29 cellular contexts compared by ENCODE assay signal in the genomic region with DNA sequence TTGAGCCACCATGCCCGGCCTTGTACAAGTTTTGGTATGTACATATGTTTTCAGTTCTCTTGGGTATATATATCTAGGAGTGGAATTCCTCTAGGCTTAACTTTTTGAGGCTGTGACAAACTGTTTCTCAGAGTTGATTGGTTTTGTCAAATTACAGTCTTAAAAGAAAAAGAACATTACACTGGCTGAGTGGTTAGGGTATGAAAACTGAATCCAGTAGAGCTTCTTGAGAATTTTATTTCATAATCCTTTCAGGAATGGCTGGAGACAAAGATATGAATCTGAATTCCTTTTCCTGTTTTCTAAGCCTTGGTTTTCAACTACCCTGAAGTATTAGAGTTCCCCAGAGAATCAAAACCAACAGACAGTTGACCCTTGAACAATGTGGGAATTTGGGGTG.
"Had no signal": no experiment of that assay in that cellular context is flagged by ENCODE, and none has a peak within 500 bp of the region (broad histone marks: within the 10 kb centered on the region; RNA-seq: fewer than 3 reads in every experiment).

No MANE protein-coding gene starts in this region.

- H3K27me3 ChIP-seq: neural progenitor cell, neutrophil, tibial nerve, uterus had no signal

- H3K4me3 Mint-ChIP-seq: immature natural killer cell; mesothelial cell of epicardium; naive B cell; natural killer cell; nephron progenitor cell; neural progenitor cell; stimulated activated memory B cell treated with anti-CD40 and anti-IgM and Interleukin-4, amounts not matched to agents 10 μg/mL and 1 μg/mL and 100 μg/mL, for 72 hours; stimulated activated naive CD8-positive, alpha-beta T cell treated with anti-CD3 and anti-CD28 coated beads, Interleukin-15, amount 100 ng/mL, for 72 hours; type B pancreatic cell had no signal

- H3K27ac Mint-ChIP-seq: mesothelial cell of epicardium; natural killer cell; nephron progenitor cell; neural progenitor cell; stimulated activated memory B cell treated with anti-CD40 and anti-IgM and Interleukin-4, amounts not matched to agents 10 μg/mL and 1 μg/mL and 100 μg/mL, for 72 hours; stimulated activated naive CD8-positive, alpha-beta T cell treated with anti-CD3 and anti-CD28 coated beads, Interleukin-15, amount 100 ng/mL, for 72 hours; type B pancreatic cell had no signal

- H3K4me2 ChIP-seq: neural progenitor cell had no signal

- H3K36me3 Mint-ChIP-seq: naive B cell, natural killer cell had no signal

- H3K9me3 Mint-ChIP-seq: immature natural killer cell; mesothelial cell of epicardium; naive B cell; natural killer cell; nephron progenitor cell; neural progenitor cell; stimulated activated memory B cell treated with anti-CD40 and anti-IgM and Interleukin-4, amounts not matched to agents 10 μg/mL and 1 μg/mL and 100 μg/mL, for 72 hours; stimulated activated naive CD8-positive, alpha-beta T cell treated with anti-CD3 and anti-CD28 coated beads, Interleukin-15, amount 100 ng/mL, for 72 hours; type B pancreatic cell had no signal

- H3K9ac ChIP-seq: neural progenitor cell, parathyroid adenoma had no signal

- H3K36me3 ChIP-seq: neural progenitor cell, neutrophil, uterus had no signal

- H2AFZ ChIP-seq: neural progenitor cell, parathyroid adenoma had no signal

- DNase-seq: hypothalamus; immature natural killer cell; islet precursor cell; left ventricle myocardium inferior; mesendoderm; naive B cell; natural killer cell; nephron progenitor cell; occipital lobe; psoas muscle; right cardiac atrium; small intestine; stimulated activated CD4-positive, alpha-beta T cell treated with anti-CD3 and anti-CD28 coated beads, Interleukin-1b, Interleukin-23, amount 100 ng/mL, for 48 hours; stimulated activated CD4-positive, alpha-beta T cell treated with anti-CD3 and anti-CD28 coated beads, Interleukin-2, amount 100 ng/mL, for 48 hours; stimulated activated CD4-positive, alpha-beta T cell treated with anti-CD3 and anti-CD28 coated beads, Interleukin-4, amount 100 ng/mL, for 4 hours; stimulated activated CD8-positive, alpha-beta memory T cell treated with anti-CD3 and anti-CD28 coated beads, Interleukin-4, amount 100 ng/mL, for 48 hours; stimulated activated naive CD4-positive, alpha-beta T cell treated with Interleukin-2 at 50 U/mL for 16 hours; stimulated activated naive CD8-positive, alpha-beta T cell treated with anti-CD3 and anti-CD28 coated beads, Interleukin-15, amount 100 ng/mL, for 72 hours; substantia nigra; uterus had no signal

- H3K27ac ChIP-seq: left ventricle myocardium inferior, neural progenitor cell, neutrophil, parathyroid adenoma, psoas muscle, tibial nerve, uterus had no signal

- ATAC-seq: natural killer cell; psoas muscle; right cardiac atrium; sciatic nerve; stimulated activated memory B cell treated with anti-CD40 and anti-IgM and Interleukin-4, amounts not matched to agents 10 μg/mL and 1 μg/mL and 100 μg/mL, for 72 hours; stimulated activated naive CD8-positive, alpha-beta T cell treated with anti-CD3 and anti-CD28 coated beads, Interleukin-15, amount 100 ng/mL, for 72 hours had no signal

- H3K9me3 ChIP-seq: left ventricle myocardium inferior, neutrophil, psoas muscle, tibial nerve, uterus had no signal

- H3K4me1 ChIP-seq: parathyroid adenoma, uterus had no signal

- H3K27me3 Mint-ChIP-seq: naive B cell; stimulated activated memory B cell treated with anti-CD40 and anti-IgM and Interleukin-4, amounts not matched to agents 10 μg/mL and 1 μg/mL and 100 μg/mL, for 72 hours; stimulated activated naive CD8-positive, alpha-beta T cell treated with anti-CD3 and anti-CD28 coated beads, Interleukin-15, amount 100 ng/mL, for 72 hours; type B pancreatic cell had no signal

- H3K4me3 ChIP-seq: left ventricle myocardium inferior, lung, neural progenitor cell, psoas muscle, tibial nerve, uterus had no signal
